In genomic region chr9:136742640-136743391, GRCh38 we compare ENCODE assay signal across 8 cellular contexts. TPM values are rescaled to one million over a fixed set of nuclear protein-coding genes. Genes with fewer than 3 reads are reported as not detected.
DNase-seq lines count a peak whose midpoint lies in the region; ATAC-seq, FAIRE-seq and TF ChIP-seq lines count a peak whose summit lies in the region.

Gene LCN10, minus strand, starts transcription at chr9:136742940. Its CDS starts 37 bp downstream, at chr9:136742903.

- H3K9ac ChIP-seq in parathyroid adenoma: no peak within 1 kb of the TSS

- H3K27me3 ChIP-seq in effector memory CD4-positive, alpha-beta T cell (replicated peaks; ENCODE audit: control insufficient read depth, insufficient read depth, low read length, poor library complexity, severe bottlenecking): peaks cover 21% of the 10 kb centered on the region
- H3K27me3 ChIP-seq in parathyroid adenoma (ENCODE audit: control insufficient read depth, insufficient read depth, low read length) (no peaks in the 10 kb centered on the region), small intestine (ENCODE audit: control insufficient read depth in 2 of 2, insufficient read depth in 2 of 2, low read length in 2 of 2) (peaks cover 0 to 19% of the 10 kb centered on the region in 2 donors)

- H3K4me2 ChIP-seq in parathyroid adenoma (ENCODE audit: low read length): no peak within 1 kb of the TSS

- H3K4me3 ChIP-seq in effector memory CD4-positive, alpha-beta T cell (ENCODE audit: insufficient read depth, low read depth, low read length, poor library complexity, severe bottlenecking): peak within 1 kb of the TSS; percentile 37
- H3K4me3 ChIP-seq in parathyroid adenoma (ENCODE audit: low read depth, low read length): no peak within 1 kb of the TSS
- no peak within 1 kb of the TSS for H3K4me3 ChIP-seq in small intestine (ENCODE audit: low read depth in 1 of 2, low read length in 2 of 2)

- TF ChIP-seq POLR2A in GM12892 (IDR thresholded peaks at IDR 0.05; ENCODE audit: low read depth, low read length): no peak

- ATAC-seq in HG03565 (IDR thresholded peaks at IDR 0.05; ENCODE audit: unreplicated experiment): no peak

- H3K27ac ChIP-seq in effector memory CD4-positive, alpha-beta T cell (ENCODE audit: insufficient read depth, low read length, poor library complexity, severe bottlenecking): no peak within 1 kb of the TSS
- H3K27ac ChIP-seq in parathyroid adenoma (no peak within 1 kb of the TSS), small intestine (ENCODE audit: low read depth in 1 of 2, low read length in 1 of 2) (no peak within 1 kb of the TSS)

- DNase-seq in DMS79 treated with DMSO at 0.1 percent for 48 hours (lab: John Stamatoyannopoulos, UW) (peak; percentile 42), NCI-H69 (lab: John Stamatoyannopoulos, UW) (peak; percentile 69), GM12892 (ENCODE audit: insufficient read length) (no peak), small intestine (no peak), inferior parietal cortex (ENCODE audit: extremely low spot score) (no peak)
- no peak for DNase-seq in effector memory CD4-positive, alpha-beta T cell

- H2AFZ ChIP-seq in parathyroid adenoma: no peak within 1 kb of the TSS

- peak; percentile 5 for TF ChIP-seq CTCF in parathyroid adenoma (IDR thresholded peaks at IDR 0.05)

- H3K79me2 ChIP-seq in parathyroid adenoma: no peaks in the 10 kb centered on the region

- 7 to 41% (median 26%) methylated on average over 18 to 23 of the region's 23 CpGs for WGBS in small intestine, 3 donors

- H3K9me3 ChIP-seq in effector memory CD4-positive, alpha-beta T cell (ENCODE audit: control insufficient read depth, low read length): no peaks in the 10 kb centered on the region
- H3K9me3 ChIP-seq in parathyroid adenoma (ENCODE audit: control insufficient read depth, low read length) (no peaks in the 10 kb centered on the region), small intestine (ENCODE audit: control insufficient read depth, low read depth) (no peaks in the 10 kb centered on the region)

- H3K4me1 ChIP-seq in effector memory CD4-positive, alpha-beta T cell (ENCODE audit: control insufficient read depth, insufficient read depth, low read length, poor library complexity, severe bottlenecking): peaks cover 9% of the 10 kb centered on the region
- H3K4me1 ChIP-seq in parathyroid adenoma (no peaks in the 10 kb centered on the region), small intestine (ENCODE audit: control insufficient read depth in 2 of 2, insufficient read depth in 1 of 2, low read depth in 1 of 2, low read length in 1 of 2) (no peaks in the 10 kb centered on the region)

- no peaks in the 10 kb centered on the region for H3K36me3 ChIP-seq in effector memory CD4-positive, alpha-beta T cell (ENCODE audit: control insufficient read depth, insufficient read depth, low read length)
- no peaks in the 10 kb centered on the region for H3K36me3 ChIP-seq in parathyroid adenoma (ENCODE audit: control insufficient read depth, insufficient read depth, low read length)
- H3K36me3 ChIP-seq in small intestine (ENCODE audit: control insufficient read depth in 2 of 2, insufficient read depth in 2 of 2, low read length in 2 of 2): no peaks in the 10 kb centered on the region

- FAIRE-seq in GM12892 (lab: Jason Lieb, UNC) (no peak), small intestine (lab: Jason Lieb, UNC) (no peak)

RNA-seq across cellular contexts. Expression of gene LCN10, which starts in this region (rescaled TPM):
- polyA plus RNA-seq in GM12892 (2012; ENCODE audit: missing spikeins): 2.4 TPM
- 1 to 10 TPM in 2 of 3 donors, not detected in 1; 1.1 to 8.4 TPM for polyA plus RNA-seq in small intestine

Comparison
In these comparisons a context has a peak if more than half of its experiments do, and no peak if none do; other contexts are left out.
1. DNase-seq: peak in DMS79 treated with DMSO at 0.1 percent for 48 hours (single experiment) and NCI-H69 (single experiment); none in effector memory CD4-positive, alpha-beta T cell (0 of 3), GM12892 (single experiment), small intestine (single experiment) and inferior parietal cortex (single experiment).